1 cellular context compared by ENCODE assay signal in genomic region chr9:92877531-92878430, GRCh38.
TF ChIP-seq lines count a peak whose summit lies in the region.

ZNF484 (minus strand) TSS chr9:92878038; CDS start chr9:92875029, 3,009 bp downstream.

TF ChIP-seq in K562, 482 proteins besides CTCF, POLR2A, EP300 and RAD21 (continued from another document and continues in another):
- peak; percentile 84 for TF ChIP-seq MAX (CRISPR knock-in tag; IDR thresholded peaks at IDR 0.05)
- TF ChIP-seq, protein P1, sequence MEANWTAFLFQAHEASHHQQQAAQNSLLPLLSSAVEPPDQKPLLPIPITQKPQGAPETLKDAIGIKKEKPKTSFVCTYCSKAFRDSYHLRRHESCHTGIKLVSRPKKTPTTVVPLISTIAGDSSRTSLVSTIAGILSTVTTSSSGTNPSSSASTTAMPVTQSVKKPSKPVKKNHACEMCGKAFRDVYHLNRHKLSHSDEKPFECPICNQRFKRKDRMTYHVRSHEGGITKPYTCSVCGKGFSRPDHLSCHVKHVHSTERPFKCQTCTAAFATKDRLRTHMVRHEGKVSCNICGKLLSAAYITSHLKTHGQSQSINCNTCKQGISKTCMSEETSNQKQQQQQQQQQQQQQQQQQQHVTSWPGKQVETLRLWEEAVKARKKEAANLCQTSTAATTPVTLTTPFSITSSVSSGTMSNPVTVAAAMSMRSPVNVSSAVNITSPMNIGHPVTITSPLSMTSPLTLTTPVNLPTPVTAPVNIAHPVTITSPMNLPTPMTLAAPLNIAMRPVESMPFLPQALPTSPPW (CRISPR knock-in tag; IDR thresholded peaks at IDR 0.05) = peak; percentile 49; the same call in 1 of the 2 replicates
- TF ChIP-seq HEY1 (CRISPR knock-in tag; IDR thresholded peaks at IDR 0.05; ENCODE audit: borderline replicate concordance) = 0 out of 2 replicates have a peak, but pooled peaks have one; percentile 16
- TF ChIP-seq, protein P2, sequence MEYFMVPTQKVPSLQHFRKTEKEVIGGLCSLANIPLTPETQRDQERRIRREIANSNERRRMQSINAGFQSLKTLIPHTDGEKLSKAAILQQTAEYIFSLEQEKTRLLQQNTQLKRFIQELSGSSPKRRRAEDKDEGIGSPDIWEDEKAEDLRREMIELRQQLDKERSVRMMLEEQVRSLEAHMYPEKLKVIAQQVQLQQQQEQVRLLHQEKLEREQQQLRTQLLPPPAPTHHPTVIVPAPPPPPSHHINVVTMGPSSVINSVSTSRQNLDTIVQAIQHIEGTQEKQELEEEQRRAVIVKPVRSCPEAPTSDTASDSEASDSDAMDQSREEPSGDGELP (CRISPR knock-in tag; IDR thresholded peaks at IDR 0.05; ENCODE audit: borderline replicate concordance) = peak; percentile 63; the same call in 1 of the 2 replicates
- no peak for TF ChIP-seq HMGN3 (IDR thresholded peaks at IDR 0.05; ENCODE audit: borderline replicate concordance, extremely low read depth, insufficient read length, low read depth, low read length)
- TF ChIP-seq TEAD4 (IDR thresholded peaks at IDR 0.05; ENCODE audit: low read length) = no peak
- no peak for TF ChIP-seq TEAD4 (CRISPR knock-in tag; IDR thresholded peaks at IDR 0.05; ENCODE audit: borderline replicate concordance)
- no peak for TF ChIP-seq SP2 (IDR thresholded peaks at IDR 0.05; ENCODE audit: extremely low read depth, low read depth, low read length, poor library complexity, severe bottlenecking)
- TF ChIP-seq SPI1 (IDR thresholded peaks at IDR 0.05; ENCODE audit: borderline replicate concordance, low read depth, low read length) = peak; percentile 97
- TF ChIP-seq, protein P3, sequence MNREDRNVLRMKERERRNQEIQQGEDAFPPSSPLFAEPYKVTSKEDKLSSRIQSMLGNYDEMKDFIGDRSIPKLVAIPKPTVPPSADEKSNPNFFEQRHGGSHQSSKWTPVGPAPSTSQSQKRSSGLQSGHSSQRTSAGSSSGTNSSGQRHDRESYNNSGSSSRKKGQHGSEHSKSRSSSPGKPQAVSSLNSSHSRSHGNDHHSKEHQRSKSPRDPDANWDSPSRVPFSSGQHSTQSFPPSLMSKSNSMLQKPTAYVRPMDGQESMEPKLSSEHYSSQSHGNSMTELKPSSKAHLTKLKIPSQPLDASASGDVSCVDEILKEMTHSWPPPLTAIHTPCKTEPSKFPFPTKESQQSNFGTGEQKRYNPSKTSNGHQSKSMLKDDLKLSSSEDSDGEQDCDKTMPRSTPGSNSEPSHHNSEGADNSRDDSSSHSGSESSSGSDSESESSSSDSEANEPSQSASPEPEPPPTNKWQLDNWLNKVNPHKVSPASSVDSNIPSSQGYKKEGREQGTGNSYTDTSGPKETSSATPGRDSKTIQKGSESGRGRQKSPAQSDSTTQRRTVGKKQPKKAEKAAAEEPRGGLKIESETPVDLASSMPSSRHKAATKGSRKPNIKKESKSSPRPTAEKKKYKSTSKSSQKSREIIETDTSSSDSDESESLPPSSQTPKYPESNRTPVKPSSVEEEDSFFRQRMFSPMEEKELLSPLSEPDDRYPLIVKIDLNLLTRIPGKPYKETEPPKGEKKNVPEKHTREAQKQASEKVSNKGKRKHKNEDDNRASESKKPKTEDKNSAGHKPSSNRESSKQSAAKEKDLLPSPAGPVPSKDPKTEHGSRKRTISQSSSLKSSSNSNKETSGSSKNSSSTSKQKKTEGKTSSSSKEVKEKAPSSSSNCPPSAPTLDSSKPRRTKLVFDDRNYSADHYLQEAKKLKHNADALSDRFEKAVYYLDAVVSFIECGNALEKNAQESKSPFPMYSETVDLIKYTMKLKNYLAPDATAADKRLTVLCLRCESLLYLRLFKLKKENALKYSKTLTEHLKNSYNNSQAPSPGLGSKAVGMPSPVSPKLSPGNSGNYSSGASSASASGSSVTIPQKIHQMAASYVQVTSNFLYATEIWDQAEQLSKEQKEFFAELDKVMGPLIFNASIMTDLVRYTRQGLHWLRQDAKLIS (CRISPR knock-in tag; IDR thresholded peaks at IDR 0.05) = no peak
- no peak for TF ChIP-seq ZNF3 (CRISPR knock-in tag; IDR thresholded peaks at IDR 0.05)
- peak in 1 of 2 experiments; percentile 70; a peak in 1 of 4 replicates for TF ChIP-seq SRF (CRISPR knock-in tag; IDR thresholded peaks at IDR 0.05)
- TF ChIP-seq SP1 (CRISPR knock-in tag; IDR thresholded peaks at IDR 0.05) = peak; percentile 54
- TF ChIP-seq MAFG (tag; conservative IDR thresholded peaks at IDR 0.05) = peak; percentile 80
- TF ChIP-seq, protein P4, sequence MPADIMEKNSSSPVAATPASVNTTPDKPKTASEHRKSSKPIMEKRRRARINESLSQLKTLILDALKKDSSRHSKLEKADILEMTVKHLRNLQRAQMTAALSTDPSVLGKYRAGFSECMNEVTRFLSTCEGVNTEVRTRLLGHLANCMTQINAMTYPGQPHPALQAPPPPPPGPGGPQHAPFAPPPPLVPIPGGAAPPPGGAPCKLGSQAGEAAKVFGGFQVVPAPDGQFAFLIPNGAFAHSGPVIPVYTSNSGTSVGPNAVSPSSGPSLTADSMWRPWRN (IDR thresholded peaks at IDR 0.05; ENCODE audit: low read depth) = no peak
- no peak for TF ChIP-seq SOX6 (IDR thresholded peaks at IDR 0.05)
- TF ChIP-seq, protein P5, sequence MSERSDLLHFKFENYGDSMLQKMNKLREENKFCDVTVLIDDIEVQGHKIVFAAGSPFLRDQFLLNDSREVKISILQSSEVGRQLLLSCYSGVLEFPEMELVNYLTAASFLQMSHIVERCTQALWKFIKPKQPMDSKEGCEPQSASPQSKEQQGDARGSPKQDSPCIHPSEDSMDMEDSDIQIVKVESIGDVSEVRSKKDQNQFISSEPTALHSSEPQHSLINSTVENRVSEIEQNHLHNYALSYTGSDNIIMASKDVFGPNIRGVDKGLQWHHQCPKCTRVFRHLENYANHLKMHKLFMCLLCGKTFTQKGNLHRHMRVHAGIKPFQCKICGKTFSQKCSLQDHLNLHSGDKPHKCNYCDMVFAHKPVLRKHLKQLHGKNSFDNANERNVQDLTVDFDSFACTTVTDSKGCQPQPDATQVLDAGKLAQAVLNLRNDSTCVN (CRISPR knock-in tag; IDR thresholded peaks at IDR 0.05) = no peak
- TF ChIP-seq, protein P6, sequence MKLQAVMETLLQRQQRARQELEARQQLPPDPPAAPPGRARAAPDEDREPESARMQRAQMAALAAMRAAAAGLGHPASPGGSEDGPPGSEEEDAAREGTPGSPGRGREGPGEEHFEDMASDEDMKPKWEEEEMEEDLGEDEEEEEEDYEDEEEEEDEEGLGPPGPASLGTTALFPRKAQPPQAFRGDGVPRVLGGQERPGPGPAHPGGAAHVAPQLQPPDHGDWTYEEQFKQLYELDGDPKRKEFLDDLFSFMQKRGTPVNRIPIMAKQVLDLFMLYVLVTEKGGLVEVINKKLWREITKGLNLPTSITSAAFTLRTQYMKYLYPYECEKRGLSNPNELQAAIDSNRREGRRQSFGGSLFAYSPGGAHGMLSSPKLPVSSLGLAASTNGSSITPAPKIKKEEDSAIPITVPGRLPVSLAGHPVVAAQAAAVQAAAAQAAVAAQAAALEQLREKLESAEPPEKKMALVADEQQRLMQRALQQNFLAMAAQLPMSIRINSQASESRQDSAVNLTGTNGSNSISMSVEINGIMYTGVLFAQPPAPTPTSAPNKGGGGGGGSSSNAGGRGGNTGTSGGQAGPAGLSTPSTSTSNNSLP (IDR thresholded peaks at IDR 0.05; ENCODE audit: borderline replicate concordance, low read depth, low read length) = no peak
- TF ChIP-seq COPS2 (conservative IDR thresholded peaks at IDR 0.05) = no peak
- TF ChIP-seq TAF1 (IDR thresholded peaks at IDR 0.05; ENCODE audit: control insufficient read depth, extremely low read depth, insufficient read depth, low read length, severe bottlenecking) = peak; percentile 68
- TF ChIP-seq ZNF436 (CRISPR knock-in tag; IDR thresholded peaks at IDR 0.05) = no peak
- TF ChIP-seq THAP12 (CRISPR knock-in tag; IDR thresholded peaks at IDR 0.05) = 0 out of 2 replicates have a peak, but pooled peaks have one; percentile 11
- TF ChIP-seq PTBP1 (IDR thresholded peaks at IDR 0.05; ENCODE audit: low read depth, low read length) = no peak
- TF ChIP-seq, protein P7, sequence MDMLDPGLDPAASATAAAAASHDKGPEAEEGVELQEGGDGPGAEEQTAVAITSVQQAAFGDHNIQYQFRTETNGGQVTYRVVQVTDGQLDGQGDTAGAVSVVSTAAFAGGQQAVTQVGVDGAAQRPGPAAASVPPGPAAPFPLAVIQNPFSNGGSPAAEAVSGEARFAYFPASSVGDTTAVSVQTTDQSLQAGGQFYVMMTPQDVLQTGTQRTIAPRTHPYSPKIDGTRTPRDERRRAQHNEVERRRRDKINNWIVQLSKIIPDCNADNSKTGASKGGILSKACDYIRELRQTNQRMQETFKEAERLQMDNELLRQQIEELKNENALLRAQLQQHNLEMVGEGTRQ (CRISPR knock-in tag; IDR thresholded peaks at IDR 0.05) = no peak
- TF ChIP-seq MTA3 (IDR thresholded peaks at IDR 0.05; ENCODE audit: borderline replicate concordance) = peak; percentile 60; the same call in 1 of the 2 replicates
- 0 out of 2 replicates have a peak, but pooled peaks have one; percentile 32 for TF ChIP-seq LARP7 (IDR thresholded peaks at IDR 0.05)
- peak; percentile 46; the same call in 1 of the 2 replicates for TF ChIP-seq KLF6 (CRISPR knock-in tag; IDR thresholded peaks at IDR 0.05; ENCODE audit: borderline replicate concordance)
- TF ChIP-seq SREBF1 (IDR thresholded peaks at IDR 0.05; ENCODE audit: borderline replicate concordance, low read depth, low read length) = no peak
- TF ChIP-seq GABPB1 (CRISPR knock-in tag; IDR thresholded peaks at IDR 0.05) = peak; percentile 29
- TF ChIP-seq NRF1 (conservative IDR thresholded peaks at IDR 0.05 in 1 of 2, IDR thresholded peaks at IDR 0.05 in 1 of 2) = peak; percentile 94 to 96
- TF ChIP-seq PHF8 (IDR thresholded peaks at IDR 0.05; ENCODE audit: borderline replicate concordance, low read length) = peak; percentile 87
- no peak for TF ChIP-seq ATF3 (IDR thresholded peaks at IDR 0.05)
- no peak for TF ChIP-seq ATF3 (CRISPR knock-in tag; conservative IDR thresholded peaks at IDR 0.05)
- TF ChIP-seq ZNF12 (CRISPR knock-in tag; IDR thresholded peaks at IDR 0.05) = no peak
- peak; percentile 98 for TF ChIP-seq ZNF316 (IDR thresholded peaks at IDR 0.05)
- peak; percentile 97 for TF ChIP-seq NFIC (IDR thresholded peaks at IDR 0.05)
- no peak for TF ChIP-seq CCNT2 (IDR thresholded peaks at IDR 0.05; ENCODE audit: borderline replicate concordance, extremely low read depth, insufficient read length, low read depth, low read length)
- no peak for TF ChIP-seq TFAM (CRISPR knock-in tag; conservative IDR thresholded peaks at IDR 0.05)
- peak; percentile 32 for TF ChIP-seq TBP (optimal IDR thresholded peaks at IDR 0.05; ENCODE audit: low read depth, low read length)
- TF ChIP-seq ZNF41 (CRISPR knock-in tag; conservative IDR thresholded peaks at IDR 0.05) = no peak
- TF ChIP-seq, protein P8, sequence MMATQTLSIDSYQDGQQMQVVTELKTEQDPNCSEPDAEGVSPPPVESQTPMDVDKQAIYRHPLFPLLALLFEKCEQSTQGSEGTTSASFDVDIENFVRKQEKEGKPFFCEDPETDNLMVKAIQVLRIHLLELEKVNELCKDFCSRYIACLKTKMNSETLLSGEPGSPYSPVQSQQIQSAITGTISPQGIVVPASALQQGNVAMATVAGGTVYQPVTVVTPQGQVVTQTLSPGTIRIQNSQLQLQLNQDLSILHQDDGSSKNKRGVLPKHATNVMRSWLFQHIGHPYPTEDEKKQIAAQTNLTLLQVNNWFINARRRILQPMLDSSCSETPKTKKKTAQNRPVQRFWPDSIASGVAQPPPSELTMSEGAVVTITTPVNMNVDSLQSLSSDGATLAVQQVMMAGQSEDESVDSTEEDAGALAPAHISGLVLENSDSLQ (IDR thresholded peaks at IDR 0.05) = no peak
- TF ChIP-seq NR2C2 (CRISPR knock-in tag; IDR thresholded peaks at IDR 0.05) = peak; percentile 85
- peak; percentile 98 for TF ChIP-seq NR2C2 (tag; IDR thresholded peaks at IDR 0.05)
- peak; percentile 72 for TF ChIP-seq MXI1 (IDR thresholded peaks at IDR 0.05; ENCODE audit: low read depth, low read length)
- no peak for TF ChIP-seq NFE2 (IDR thresholded peaks at IDR 0.05; ENCODE audit: low read depth)
- no peak; the same call in 1 of the 2 replicates for TF ChIP-seq ZNF24 (IDR thresholded peaks at IDR 0.05)
- peak; percentile 38; the same call in 1 of the 2 replicates for TF ChIP-seq ZNF239 (CRISPR knock-in tag; IDR thresholded peaks at IDR 0.05)
- TF ChIP-seq ZBTB7A (IDR thresholded peaks at IDR 0.05; ENCODE audit: borderline replicate concordance, control insufficient read depth, low read depth, low read length) = 0 out of 2 replicates have a peak, but pooled peaks have one; percentile 35
- TF ChIP-seq FUS (optimal IDR thresholded peaks at IDR 0.05; ENCODE audit: low read depth, low read length) = no peak
- TF ChIP-seq SAFB2 (IDR thresholded peaks at IDR 0.05; ENCODE audit: borderline replicate concordance, low read depth, low read length, severe bottlenecking) = no peak
- peak; percentile 95 for TF ChIP-seq C11orf30 (IDR thresholded peaks at IDR 0.05; ENCODE audit: low read depth)
- peak; percentile 96 for TF ChIP-seq ZNF175 (CRISPR knock-in tag; IDR thresholded peaks at IDR 0.05; ENCODE audit: low read depth)
- 0 out of 2 replicates have a peak, but pooled peaks have one; percentile 26 for TF ChIP-seq E2F3 (CRISPR knock-in tag; IDR thresholded peaks at IDR 0.05)
- TF ChIP-seq ZNF224 (CRISPR knock-in tag; IDR thresholded peaks at IDR 0.05) = no peak
- no peak for TF ChIP-seq ZNF282 (CRISPR knock-in tag; IDR thresholded peaks at IDR 0.05)
- TF ChIP-seq BACH1 (tag; IDR thresholded peaks at IDR 0.05) = peak; percentile 93
- TF ChIP-seq RBM39 (optimal IDR thresholded peaks at IDR 0.05; ENCODE audit: low read depth, low read length) = no peak
